23 cellular contexts compared by ENCODE assay signal in the genomic region with DNA sequence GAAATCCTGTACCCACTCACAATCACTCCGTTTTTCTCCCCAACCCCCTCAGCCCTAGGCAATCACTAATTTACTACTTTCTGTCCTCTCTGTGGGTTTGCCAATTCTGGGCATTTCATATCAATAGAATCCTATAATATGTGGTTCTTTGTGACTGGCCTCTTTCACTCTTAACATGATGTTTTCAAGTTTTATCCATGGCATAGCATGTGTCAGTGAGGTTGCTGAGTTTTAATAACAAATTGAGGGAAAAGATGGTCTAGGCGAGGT. TPM values are rescaled to one million over a fixed set of nuclear protein-coding genes. Genes with fewer than 3 reads are reported as not detected.
DNase-seq lines count a peak whose midpoint lies in the region; ATAC-seq and TF ChIP-seq lines count a peak whose summit lies in the region.
"Had no signal": no experiment of that assay in that cellular context is flagged by ENCODE, and none has a peak within 500 bp of the region (broad histone marks: within the 10 kb centered on the region; RNA-seq: fewer than 3 reads in every experiment).

No MANE protein-coding gene starts in this region.

- peak overlapping the region; percentile 39 for H2BK15ac ChIP-seq in mesendoderm (replicated peaks; ENCODE audit: low read depth)

- H3K36me3 ChIP-seq in mesendoderm (ENCODE audit: control insufficient read depth, insufficient read depth, low read length), result no peaks in the 10 kb centered on the region
- H3K36me3 ChIP-seq: BE2C had no signal

- H3K23ac ChIP-seq in mesendoderm (ENCODE audit: low read length), result no peak overlapping the region

- peaks cover 7% of the 10 kb centered on the region for H3K4me1 ChIP-seq in mesendoderm (ENCODE audit: control insufficient read depth, low read depth, low read length)
- H3K4me1 ChIP-seq: BE2C had no signal

- no peaks in the 10 kb centered on the region for H3K9me3 Mint-ChIP-seq in activated naive CD4-positive, alpha-beta T cell treated with anti-CD3 and anti-CD28 coated beads, Interleukin-2, amount 50 U/mL, for 24 hours
- H3K9me3 Mint-ChIP-seq in CD4-positive, alpha-beta T cell, result no peaks in the 10 kb centered on the region
- H3K9me3 Mint-ChIP-seq in activated T-helper 1 cell treated with anti-CD3 and anti-CD28 coated beads, Interleukin-12 subunit alpha, Interleukin-12 subunit beta, Interleukin-2, Interleukin-4 antibody, amounts not matched to agents 30 ng/mL and 10 ng/mL and 1 ng/mL, durations not matched to agents 14 hours and 24 hours and 36 hours, result peaks cover 7% of the 10 kb centered on the region
- H3K9me3 Mint-ChIP-seq: CD8-positive, alpha-beta T cell had no signal

- no peak overlapping the region for H2AK5ac ChIP-seq in mesendoderm (ENCODE audit: low read length)

- POLR2A ChIA-PET in CD4-positive, alpha-beta T cell (lab: Charles Lee), result no interaction called here

- H4K8ac ChIP-seq in mesendoderm (ENCODE audit: low read depth, low read length), result no peak overlapping the region

- H2BK5ac ChIP-seq in mesendoderm (ENCODE audit: low read length), result no peak overlapping the region

- peaks cover 25% of the 10 kb centered on the region for H3K27me3 Mint-ChIP-seq in activated naive CD4-positive, alpha-beta T cell treated with anti-CD3 and anti-CD28 coated beads, Interleukin-2, amount 50 U/mL, for 24 hours
- H3K27me3 Mint-ChIP-seq in CD4-positive, alpha-beta T cell, result peaks cover 51% of the 10 kb centered on the region
- peaks cover 44% of the 10 kb centered on the region for H3K27me3 Mint-ChIP-seq in activated T-helper 1 cell treated with anti-CD3 and anti-CD28 coated beads, Interleukin-12 subunit alpha, Interleukin-12 subunit beta, Interleukin-2, Interleukin-4 antibody, amounts not matched to agents 30 ng/mL and 10 ng/mL and 1 ng/mL, durations not matched to agents 14 hours and 24 hours and 36 hours (ENCODE audit: insufficient read depth)

- no peak overlapping the region for H4K5ac ChIP-seq in mesendoderm (ENCODE audit: low read length)

- no CpG with 5 or more reads among the region's 2 CpGs for WGBS in mesendoderm (ENCODE audit: extremely low coverage, insufficient coverage, low lambda C conversion rate)

- ATAC-seq in CD4-positive, alpha-beta T cell (ENCODE audit: poor library complexity), result no peak
- no peak for ATAC-seq in HG03097 (IDR thresholded peaks at IDR 0.05; ENCODE audit: low FRiP score, unreplicated experiment)

- H3K27me3 ChIP-seq in CD4-positive, alpha-beta T cell (ENCODE audit: control insufficient read depth, insufficient read depth, low read length), result peaks cover 14% of the 10 kb centered on the region
- H3K27me3 ChIP-seq in mesendoderm (ENCODE audit: insufficient read depth, low read length, poor library complexity), result no peaks in the 10 kb centered on the region
- H3K27me3 ChIP-seq: BE2C had no signal

- H3K9ac ChIP-seq in mesendoderm (ENCODE audit: low read length), result no peak overlapping the region

- no peak overlapping the region for H2BK120ac ChIP-seq in mesendoderm (ENCODE audit: low read depth, low read length)

- H3K4me2 ChIP-seq in mesendoderm (ENCODE audit: low read length), result no peak overlapping the region

- no peak for TF ChIP-seq CTCF in CD4-positive, alpha-beta T cell (IDR thresholded peaks at IDR 0.05)

- peak overlapping the region; percentile 39 for H3K27ac Mint-ChIP-seq in activated naive CD4-positive, alpha-beta T cell treated with anti-CD3 and anti-CD28 coated beads, Interleukin-2, amount 50 U/mL, for 24 hours
- no peak overlapping the region for H3K27ac Mint-ChIP-seq in CD4-positive, alpha-beta T cell
- peak overlapping the region; percentile 6 for H3K27ac Mint-ChIP-seq in activated T-helper 1 cell treated with anti-CD3 and anti-CD28 coated beads, Interleukin-12 subunit alpha, Interleukin-12 subunit beta, Interleukin-2, Interleukin-4 antibody, amounts not matched to agents 30 ng/mL and 10 ng/mL and 1 ng/mL, durations not matched to agents 14 hours and 24 hours and 36 hours
- H3K27ac Mint-ChIP-seq: CD8-positive, alpha-beta T cell; HFFc6 had no signal

- H3K18ac ChIP-seq in mesendoderm (ENCODE audit: low read length), result no peak overlapping the region

- peaks cover 39% of the 10 kb centered on the region for H3K4me1 Mint-ChIP-seq in activated naive CD4-positive, alpha-beta T cell treated with anti-CD3 and anti-CD28 coated beads, Interleukin-2, amount 50 U/mL, for 24 hours
- peaks cover 28% of the 10 kb centered on the region for H3K4me1 Mint-ChIP-seq in CD4-positive, alpha-beta T cell (ENCODE audit: low read depth)
- H3K4me1 Mint-ChIP-seq in activated T-helper 1 cell treated with anti-CD3 and anti-CD28 coated beads, Interleukin-12 subunit alpha, Interleukin-12 subunit beta, Interleukin-2, Interleukin-4 antibody, amounts not matched to agents 30 ng/mL and 10 ng/mL and 1 ng/mL, durations not matched to agents 14 hours and 24 hours and 36 hours (ENCODE audit: low read depth), result peaks cover 26% of the 10 kb centered on the region

- no peaks in the 10 kb centered on the region for H3K36me3 Mint-ChIP-seq in activated naive CD4-positive, alpha-beta T cell treated with anti-CD3 and anti-CD28 coated beads, Interleukin-2, amount 50 U/mL, for 24 hours
- no peaks in the 10 kb centered on the region for H3K36me3 Mint-ChIP-seq in CD4-positive, alpha-beta T cell (ENCODE audit: low read depth)
- H3K36me3 Mint-ChIP-seq in activated T-helper 1 cell treated with anti-CD3 and anti-CD28 coated beads, Interleukin-12 subunit alpha, Interleukin-12 subunit beta, Interleukin-2, Interleukin-4 antibody, amounts not matched to agents 30 ng/mL and 10 ng/mL and 1 ng/mL, durations not matched to agents 14 hours and 24 hours and 36 hours (ENCODE audit: low read depth), result peaks cover 8% of the 10 kb centered on the region
- H3K36me3 Mint-ChIP-seq: CD8-positive, alpha-beta T cell had no signal

- CTCF ChIA-PET in CD4-positive, alpha-beta T cell (lab: Charles Lee), result interaction anchor here (1.2 kb wide), 1 partner anchor 18 kb away, joined by 4 read pairs; no protein-coding TSS in a partner anchor

- no peak overlapping the region for H3K4me3 ChIP-seq in mesendoderm (ENCODE audit: low read length)

- peak overlapping the region; percentile 51 for H3K4me3 Mint-ChIP-seq in activated naive CD4-positive, alpha-beta T cell treated with anti-CD3 and anti-CD28 coated beads, Interleukin-2, amount 50 U/mL, for 24 hours
- H3K4me3 Mint-ChIP-seq in CD4-positive, alpha-beta T cell, result peak overlapping the region; percentile 28
- no peak overlapping the region for H3K4me3 Mint-ChIP-seq in activated T-helper 1 cell treated with anti-CD3 and anti-CD28 coated beads, Interleukin-12 subunit alpha, Interleukin-12 subunit beta, Interleukin-2, Interleukin-4 antibody, amounts not matched to agents 30 ng/mL and 10 ng/mL and 1 ng/mL, durations not matched to agents 14 hours and 24 hours and 36 hours
- H3K4me3 Mint-ChIP-seq: H9, HFFc6 had no signal

- H3K79me1 ChIP-seq in mesendoderm (ENCODE audit: low read length), result no peaks in the 10 kb centered on the region

- DNase-seq in activated naive CD4-positive, alpha-beta T cell (lab: John Stamatoyannopoulos, UW), result no peak
- DNase-seq in CD4-positive, alpha-beta T cell, result no peak
- no peak for DNase-seq in activated T-helper 1 cell treated with anti-CD3 and anti-CD28 coated beads, Interleukin-12 subunit alpha, Interleukin-12 subunit beta, Interleukin-2, Interleukin-4 antibody, amounts not matched to agents 30 ng/mL and 10 ng/mL and 1 ng/mL, durations not matched to agents 14 hours and 24 hours and 36 hours (ENCODE audit: low spot score)
- DNase-seq in mesendoderm (no peak), DMS79 (lab: John Stamatoyannopoulos, UW) (no peak), nucleus accumbens (lab: John Stamatoyannopoulos, UW) (no peak)
- DNase-seq: BE2C; CD8-positive, alpha-beta T cell; H9; HFFc6; KBM-7; MV-4-11; NCI-H1105 treated with DMSO at 0.1 percent for 48 hours; NCI-H2029 treated with DMSO at 0.1 percent for 48 hours; NCI-H226; NCI-H510A treated with DMSO at 0.1 percent for 48 hours; NCI-H774; NK-92 treated with Interleukin-12 subunit alpha and Interleukin-12 subunit beta, amount 100 ng/mL, for 24 hours; SHP77 treated with DMSO at 0.1 percent for 48 hours had no signal

- H3K56ac ChIP-seq in mesendoderm (ENCODE audit: low read length), result no peak overlapping the region

- no peak overlapping the region for H3K4ac ChIP-seq in mesendoderm (ENCODE audit: low read depth, low read length)

- no peak overlapping the region for H3K27ac ChIP-seq in CD4-positive, alpha-beta T cell (ENCODE audit: low read depth, low read length)
- H3K27ac ChIP-seq in mesendoderm (ENCODE audit: low read depth, low read length), result no peak overlapping the region
- H3K27ac ChIP-seq: HL-60, RWPE1 had no signal

- no peaks in the 10 kb centered on the region for H3K79me2 ChIP-seq in mesendoderm (ENCODE audit: control insufficient read depth, insufficient read depth, low read length)

- H3K9me3 ChIP-seq in CD4-positive, alpha-beta T cell (ENCODE audit: control insufficient read depth, low read length), result no peaks in the 10 kb centered on the region
- H3K9me3 ChIP-seq: BE2C had no signal

- intact Hi-C loops in CD4-positive, alpha-beta T cell (cut with DNase I, micrococcal nuclease), result loop anchor here in 1 of 2 experiments (5.0 kb wide), 1 partner anchor 35 kb away; no protein-coding TSS in a partner anchor
- intact Hi-C loops in activated T-helper 1 cell treated with anti-CD3 and anti-CD28 coated beads, Interleukin-12 subunit alpha, Interleukin-12 subunit beta, Interleukin-2, Interleukin-4 antibody, amounts not matched to agents 30 ng/mL and 10 ng/mL and 1 ng/mL, durations not matched to agents 14 hours and 24 hours and 36 hours (cut with micrococcal nuclease), result loop anchor here (1.0 to 5.0 kb wide), 3 partner anchors 10 to 35 kb away; no protein-coding TSS in a partner anchor

RNA-seq across cellular contexts. Expression of gene PLAU, which starts 11.9 kb away (rescaled TPM):
- not detected for total RNA-seq in CD4-positive, alpha-beta T cell
- total RNA-seq in activated T-helper 1 cell treated with anti-CD3 and anti-CD28 coated beads, Interleukin-12 subunit alpha, Interleukin-12 subunit beta, Interleukin-2, Interleukin-4 antibody, amounts not matched to agents 30 ng/mL and 10 ng/mL and 1 ng/mL, durations not matched to agents 14 hours and 24 hours and 36 hours, result 0.37 and 0.60 TPM in 2 replicates
- polyA plus RNA-seq in mesendoderm (2013, experiment 1 of 2), result 15.7 TPM
- 15.6 TPM for polyA plus RNA-seq in mesendoderm (2013, experiment 2 of 2)

RNA-seq across cellular contexts. Expression of gene CAMK2G, which starts 48.4 kb away (rescaled TPM):
- 10 to 100 TPM; 34.4 to 38.4 TPM for total RNA-seq in CD4-positive, alpha-beta T cell
- total RNA-seq in activated T-helper 1 cell treated with anti-CD3 and anti-CD28 coated beads, Interleukin-12 subunit alpha, Interleukin-12 subunit beta, Interleukin-2, Interleukin-4 antibody, amounts not matched to agents 30 ng/mL and 10 ng/mL and 1 ng/mL, durations not matched to agents 14 hours and 24 hours and 36 hours, result 15.9 and 18.7 TPM in 2 replicates
- polyA plus RNA-seq in mesendoderm (2013, experiment 1 of 2), result 13.0 TPM
- polyA plus RNA-seq in mesendoderm (2013, experiment 2 of 2), result 13.1 TPM
